In the genomic region with DNA sequence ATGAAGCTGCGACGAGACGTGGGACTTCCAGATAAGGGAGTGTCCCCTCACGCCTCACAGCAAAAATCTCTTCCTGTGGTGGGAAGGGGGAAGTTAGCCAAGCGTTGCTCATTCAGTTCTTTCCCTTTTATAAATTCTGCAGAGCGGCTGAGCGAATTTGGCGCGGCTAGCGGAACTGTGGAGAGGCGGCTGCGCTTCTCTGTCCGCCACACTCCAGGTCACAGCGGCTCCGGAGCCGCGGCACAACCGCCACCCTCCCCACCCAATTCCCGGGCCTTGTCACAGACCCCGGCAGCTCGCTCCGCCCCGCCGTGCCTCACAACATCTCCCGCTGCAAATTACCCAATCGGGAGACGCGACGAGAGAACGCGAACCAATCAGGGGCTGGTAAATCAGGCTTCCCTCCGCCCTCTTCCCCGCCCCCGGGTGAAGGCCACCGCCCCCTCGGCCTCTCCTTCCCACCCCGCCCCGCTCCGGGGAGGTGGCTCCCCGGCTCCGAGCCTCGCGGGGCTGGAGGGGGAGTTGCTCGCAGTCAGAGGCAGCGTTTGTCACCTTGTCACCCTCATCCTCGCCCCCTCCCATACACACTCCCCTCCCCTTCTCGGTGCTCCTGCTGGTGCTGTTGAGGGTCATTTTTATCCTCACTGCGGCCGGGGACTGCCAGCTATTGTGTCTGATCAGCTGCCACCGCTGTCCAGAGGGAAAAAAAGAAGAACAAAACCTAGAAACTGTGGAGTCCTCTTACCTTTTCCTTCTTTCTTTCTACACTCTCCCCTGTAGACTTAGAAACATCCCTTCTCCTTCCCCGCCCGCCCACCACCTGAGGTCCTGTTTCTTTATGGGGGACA, we compare ENCODE assay signal across 8 cellular contexts. TPM values are rescaled to one million over a fixed set of nuclear protein-coding genes. Genes with fewer than 3 reads are reported as not detected.
DNase-seq lines count a peak whose midpoint lies in the region; ATAC-seq and TF ChIP-seq lines count a peak whose summit lies in the region.

No MANE protein-coding gene starts in this region.

- H3K36me3 ChIP-seq in thymus (ENCODE audit: control insufficient read depth, insufficient read depth) = no peaks in the 10 kb centered on the region

- H3K27ac ChIP-seq in thymus (ENCODE audit: low read depth) = peak overlapping the region; percentile 82

- peak overlapping the region; percentile 86 for H3K4me3 Mint-ChIP-seq in activated naive CD8-positive, alpha-beta T cell treated with anti-CD3 and anti-CD28 coated beads, Interleukin-2, amount 10 ng/mL, durations not matched to agents 7 days and 5 days
- H3K4me3 Mint-ChIP-seq in osteocyte (ENCODE audit: unreplicated experiment) = peak overlapping the region; percentile 89

- H3K4me1 Mint-ChIP-seq in activated naive CD8-positive, alpha-beta T cell treated with anti-CD3 and anti-CD28 coated beads, Interleukin-2, amount 10 ng/mL, durations not matched to agents 7 days and 5 days = peaks cover 16% of the 10 kb centered on the region
- peaks cover 15% of the 10 kb centered on the region for H3K4me1 Mint-ChIP-seq in osteocyte (ENCODE audit: unreplicated experiment)

- H3K27me3 Mint-ChIP-seq in activated naive CD8-positive, alpha-beta T cell treated with anti-CD3 and anti-CD28 coated beads, Interleukin-2, amount 10 ng/mL, durations not matched to agents 7 days and 5 days = no peaks in the 10 kb centered on the region
- no peaks in the 10 kb centered on the region for H3K27me3 Mint-ChIP-seq in osteocyte (ENCODE audit: unreplicated experiment)

- POLR2A ChIA-PET in activated naive CD8-positive, alpha-beta T cell treated with anti-CD3 and anti-CD28 coated beads, Interleukin-2, amount 10 ng/mL, durations not matched to agents 7 days and 5 days (lab: Charles Lee) = interaction anchor here (0.7 to 2.2 kb wide), 9 partner anchors 15 to 308 kb away, joined by 3 to 7 read pairs (median 4); a partner anchor contains a TSS

- no peaks in the 10 kb centered on the region for H3K27me3 ChIP-seq in thymus (ENCODE audit: control insufficient read depth, insufficient read depth)

- DNase-seq in GM12864 (ENCODE audit: low read depth) (peak; percentile 91), NCI-H1105 treated with DMSO at 0.1 percent for 48 hours (lab: John Stamatoyannopoulos, UW) (peak; percentile 82), SKM-1 treated with dmso at 0.1 percent for 144 hours (lab: John Stamatoyannopoulos, UW; ENCODE audit: unreplicated experiment) (peak; percentile 74), Right ventricle myocardium inferior (ENCODE audit: missing footprints) (peak; percentile 99), osteocyte (ENCODE audit: extremely low spot score, unreplicated experiment) (peak; percentile 98)
- peak; percentile 94 for DNase-seq in activated naive CD8-positive, alpha-beta T cell treated with anti-CD3 and anti-CD28 coated beads, Interleukin-2, amount 10 ng/mL, durations not matched to agents 7 days and 5 days

- peaks cover 4% of the 10 kb centered on the region for H3K4me1 ChIP-seq in thymus (ENCODE audit: control insufficient read depth, insufficient read depth, low read length)

- peak overlapping the region; percentile 87 for H3K27ac Mint-ChIP-seq in activated naive CD8-positive, alpha-beta T cell treated with anti-CD3 and anti-CD28 coated beads, Interleukin-2, amount 10 ng/mL, durations not matched to agents 7 days and 5 days
- H3K27ac Mint-ChIP-seq in osteocyte (ENCODE audit: unreplicated experiment) = peak overlapping the region; percentile 92

- intact Hi-C loops in Right ventricle myocardium inferior (cut with DNase I) = loop anchor here (1.0 to 10.0 kb wide), 5 partner anchors 82 to 358 kb away; a partner anchor contains a TSS

- H3K9me3 Mint-ChIP-seq in activated naive CD8-positive, alpha-beta T cell treated with anti-CD3 and anti-CD28 coated beads, Interleukin-2, amount 10 ng/mL, durations not matched to agents 7 days and 5 days = no peaks in the 10 kb centered on the region
- no peaks in the 10 kb centered on the region for H3K9me3 Mint-ChIP-seq in osteocyte (ENCODE audit: unreplicated experiment)

- peaks cover 10% of the 10 kb centered on the region for H3K36me3 Mint-ChIP-seq in activated naive CD8-positive, alpha-beta T cell treated with anti-CD3 and anti-CD28 coated beads, Interleukin-2, amount 10 ng/mL, durations not matched to agents 7 days and 5 days
- peaks cover 8% of the 10 kb centered on the region for H3K36me3 Mint-ChIP-seq in osteocyte (ENCODE audit: unreplicated experiment)

- H3K4me3 ChIP-seq in GM12864 (ENCODE audit: low read depth, low read length) (peak overlapping the region; percentile 76), thymus (ENCODE audit: low read length) (peak overlapping the region; percentile 82)

- no peak for TF ChIP-seq CTCF in GM12864 (IDR thresholded peaks at IDR 0.05; ENCODE audit: low read depth, low read length, missing control alignments)
- TF ChIP-seq CTCF in osteocyte (IDR thresholded peaks at IDR 0.05) = no peak

- H3K9me3 ChIP-seq in thymus (ENCODE audit: control insufficient read depth) = no peaks in the 10 kb centered on the region

- ATAC-seq in HG02678 (IDR thresholded peaks at IDR 0.05; ENCODE audit: unreplicated experiment) (peak; percentile 84), Right ventricle myocardium inferior (peak; percentile 94)
- peak; percentile 88 for ATAC-seq in activated naive CD8-positive, alpha-beta T cell treated with anti-CD3 and anti-CD28 coated beads, Interleukin-2, amount 10 ng/mL, durations not matched to agents 7 days and 5 days (ENCODE audit: low read depth)

- WGBS in thymus = 1% methylated on average over 52 of the region's 52 CpGs

RNA-seq across cellular contexts. Expression of a gene that starts 0.9 kb away (rescaled TPM):
- 10 to 100 TPM; 23.5 to 29.6 TPM for total RNA-seq in activated naive CD8-positive, alpha-beta T cell treated with anti-CD3 and anti-CD28 coated beads, Interleukin-2, amount 10 ng/mL, durations not matched to agents 7 days and 5 days
- total RNA-seq in Right ventricle myocardium inferior (48.4 TPM), osteocyte (160 and 170 TPM in 2 replicates)
- 20.4 TPM for polyA plus RNA-seq in thymus

Comparison
In these comparisons a context has a peak if more than half of its experiments do, and no peak if none do; other contexts are left out.
1. Peak in every context shown above with its lines: DNase-seq, ATAC-seq, H3K4me3 ChIP-seq and H3K27ac ChIP-seq.